21 cellular contexts compared by ENCODE assay signal in genomic region chr14:69901113-69901951, GRCh38. TPM values are rescaled to one million over a fixed set of nuclear protein-coding genes. Genes with fewer than 3 reads are reported as not detected.
A peak's percentile ranks its signal among the peaks of the same experiment; 100 is the strongest.
DNase-seq lines count a peak whose midpoint lies in the region; ATAC-seq, FAIRE-seq and TF ChIP-seq lines count a peak whose summit lies in the region.
"Had no signal": no experiment of that assay in that cellular context is flagged by ENCODE, and none has a peak within 500 bp of the region (broad histone marks: within the 10 kb centered on the region; RNA-seq: fewer than 3 reads in every experiment).

No MANE protein-coding gene starts in this region.

- intact Hi-C loops in left ventricle myocardium superior (cut with micrococcal nuclease) (no loop called here), left ventricle myocardium inferior (cut with micrococcal nuclease) (no loop called here), posterior cingulate gyrus (cut with DNase I) (no loop called here)

- TF ChIP-seq CTCF in left ventricle myocardium inferior (IDR thresholded peaks at IDR 0.05; ENCODE audit: borderline replicate concordance) = no peak
- no peak for TF ChIP-seq CTCF in bronchial epithelial cell (IDR thresholded peaks at IDR 0.05; ENCODE audit: insufficient read depth, low read length, severe bottlenecking)

- H3K4me1 ChIP-seq in left ventricle myocardium inferior = no peaks in the 10 kb centered on the region

- no peak for DNase-seq in left ventricle myocardium superior
- no peak for DNase-seq in left ventricle myocardium inferior
- peak; percentile 63 for DNase-seq in bronchial epithelial cell (ENCODE audit: low read depth)
- peak; percentile 11 for DNase-seq in inferior parietal cortex (ENCODE audit: extremely low spot score)
- DNase-seq in NCI-H226 = no peak
- DNase-seq in KG1 (lab: John Stamatoyannopoulos, UW) = no peak
- no peak for DNase-seq in activated CD4-positive, alpha-beta T cell treated with anti-CD3 and anti-CD28 coated beads for 1 hour
- no peak for DNase-seq in posterior cingulate gyrus
- DNase-seq: ACHN; CD4-positive, CD25-positive, alpha-beta regulatory T cell; DMS79; H7; immature natural killer cell; Karpas-422; mesendoderm; NCI-H1436 treated with DMSO at 0.1 percent for 48 hours; NCI-H345; psoas muscle; T-helper 17 cell had no signal

- peaks cover 15% of the 10 kb centered on the region for H3K27me3 ChIP-seq in left ventricle myocardium inferior (ENCODE audit: low read depth)
- H3K27me3 ChIP-seq in bronchial epithelial cell (ENCODE audit: control insufficient read depth, insufficient read depth, low read length) = no peaks in the 10 kb centered on the region

- ATAC-seq in left ventricle myocardium superior = peak; percentile 45
- ATAC-seq: psoas muscle; stimulated activated memory B cell treated with anti-CD40 and anti-IgM and Interleukin-4, amounts not matched to agents 10 μg/mL and 1 μg/mL and 100 μg/mL, for 72 hours; T-helper 17 cell had no signal

- H3K27ac ChIP-seq in left ventricle myocardium inferior (replicated peaks) = no peak overlapping the region
- H3K27ac ChIP-seq: psoas muscle had no signal

- H3K36me3 ChIP-seq in left ventricle myocardium inferior = no peaks in the 10 kb centered on the region
- no peaks in the 10 kb centered on the region for H3K36me3 ChIP-seq in bronchial epithelial cell (ENCODE audit: control insufficient read depth, insufficient read depth, low read length)

- FAIRE-seq in bronchial epithelial cell (lab: Jason Lieb, UNC) = no peak

- peaks cover 29% of the 10 kb centered on the region for H3K9me3 ChIP-seq in left ventricle myocardium inferior (replicated peaks)

- H3K4me3 ChIP-seq in left ventricle myocardium inferior (no peak overlapping the region), bronchial epithelial cell (ENCODE audit: low read depth, low read length) (no peak overlapping the region)
- H3K4me3 ChIP-seq: psoas muscle had no signal

RNA-seq across cellular contexts. Expression of gene SMOC1, which starts 22.1 kb away (rescaled TPM):
- total RNA-seq in left ventricle myocardium superior (0.45 TPM), left ventricle myocardium inferior (4.4 TPM), bronchial epithelial cell (10.8 and 16.3 TPM in 2 replicates)
- total RNA-seq: activated CD8-positive, alpha-beta memory T cell treated with anti-CD3 and anti-CD28 coated beads for 36 hours; CD4-positive, CD25-positive, alpha-beta regulatory T cell; T-helper 17 cell had no signal

Comparison
In these comparisons a context has a peak if more than half of its experiments do, and no peak if none do; other contexts are left out.
1. DNase-seq: peak in bronchial epithelial cell (single experiment) and inferior parietal cortex (single experiment); none in left ventricle myocardium superior (single experiment), left ventricle myocardium inferior (single experiment), NCI-H226 (single experiment), KG1 (single experiment), activated CD4-positive, alpha-beta T cell treated with anti-CD3 and anti-CD28 coated beads for 1 hour (single experiment) and posterior cingulate gyrus (0 of 10).